In the genomic region with DNA sequence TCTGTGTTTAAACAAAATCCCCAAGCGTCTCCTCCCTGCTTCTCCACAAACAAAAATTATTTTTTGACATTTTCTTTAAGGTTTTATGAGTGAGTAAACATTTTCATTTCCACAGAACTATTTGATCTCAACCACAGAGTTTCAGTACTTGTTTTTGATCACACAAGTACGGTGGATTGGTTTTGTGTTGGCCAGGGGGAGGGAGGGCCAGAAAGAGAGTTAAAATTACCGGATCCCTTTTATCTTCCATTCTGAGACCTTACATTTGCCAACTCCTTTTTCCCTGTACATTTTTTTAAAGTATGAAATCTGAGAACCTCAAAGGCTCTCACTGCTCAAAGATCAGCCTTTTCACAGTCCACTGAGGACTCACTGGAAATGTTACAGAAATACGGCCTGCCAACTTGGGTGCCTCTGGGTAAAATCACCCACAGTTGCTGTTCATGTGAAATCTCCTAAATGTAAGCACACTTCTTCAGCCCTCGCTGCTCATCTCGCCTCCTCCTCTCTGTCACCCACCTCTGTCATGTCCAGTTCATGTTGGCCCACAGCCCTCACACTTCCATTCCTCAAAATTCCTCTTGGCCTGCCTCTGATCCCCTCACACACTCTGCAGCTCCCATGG, we compare ENCODE assay signal across 8 cellular contexts. TPM values are rescaled to one million over a fixed set of nuclear protein-coding genes. Genes with fewer than 3 reads are reported as not detected.
DNase-seq lines count a peak whose midpoint lies in the region; ATAC-seq and TF ChIP-seq lines count a peak whose summit lies in the region.

No MANE protein-coding gene starts in this region.

- ATAC-seq in GM19372 (IDR thresholded peaks at IDR 0.05; ENCODE audit: low read depth, unreplicated experiment) (peak; percentile 46), left lobe of liver (peak; percentile 27), GM21515 (IDR thresholded peaks at IDR 0.05; ENCODE audit: unreplicated experiment) (no peak)

- no peak overlapping the region for H3K23ac ChIP-seq in neuronal stem cell (ENCODE audit: low read depth, low read length, poor library complexity)

- H2BK120ac ChIP-seq in neuronal stem cell (ENCODE audit: low read depth, low read length): no peak overlapping the region

- H3K9me3 ChIP-seq in neuronal stem cell (replicated peaks in 1 of 2; ENCODE audit: control insufficient read depth in 2 of 2, insufficient read depth in 1 of 2, low read depth in 1 of 2, low read length in 2 of 2): no peaks in the 10 kb centered on the region

- no peak overlapping the region for H2AFZ ChIP-seq in neuronal stem cell (ENCODE audit: low read length)

- H3K18ac ChIP-seq in neuronal stem cell (ENCODE audit: low read length): no peak overlapping the region

- no peak overlapping the region for H2BK12ac ChIP-seq in neuronal stem cell (ENCODE audit: low read length)

- no peak overlapping the region for H3K14ac ChIP-seq in neuronal stem cell (ENCODE audit: low read length)

- H3K4ac ChIP-seq in neuronal stem cell (ENCODE audit: low read length): no peak overlapping the region

- H2BK15ac ChIP-seq in neuronal stem cell (ENCODE audit: low read length): no peak overlapping the region

- H3K36me3 ChIP-seq in neuronal stem cell (replicated peaks in 1 of 2; ENCODE audit: control insufficient read depth in 2 of 2, insufficient read depth in 2 of 2, low read length in 2 of 2): no peaks in the 10 kb centered on the region

- peaks cover 0 to 10% (median 7%) of the 10 kb centered on the region in 3 experiments for H3K27me3 ChIP-seq in neuronal stem cell (ENCODE audit: control insufficient read depth in 3 of 3, insufficient read depth in 3 of 3, low read depth in 1 of 3, low read length in 3 of 3)

- no peak overlapping the region for H3K4me2 ChIP-seq in neuronal stem cell (ENCODE audit: insufficient read depth, low read length, poor library complexity, severe bottlenecking)

- H3K4me1 ChIP-seq in neuronal stem cell (ENCODE audit: control insufficient read depth in 2 of 2, insufficient read depth in 1 of 2, low read depth in 1 of 2, low read length in 2 of 2): no peaks in the 10 kb centered on the region

- H2BK5ac ChIP-seq in neuronal stem cell (ENCODE audit: low read length): no peak overlapping the region

- no peak overlapping the region for H3K27ac ChIP-seq in neuronal stem cell (replicated peaks; ENCODE audit: low read length)

- in situ Hi-C loops in G401 (cut with HindIII; ENCODE audit: low sequenced_read_pairs): loop anchor here (5.0 kb wide), 1 partner anchor 36 kb away; the partner anchor contains the start of gene RAMAC

- H3K9ac ChIP-seq in neuronal stem cell (ENCODE audit: low read depth, low read length, poor library complexity): no peak overlapping the region

- no CpG with 5 or more reads among the region's 6 CpGs for WGBS in neuronal stem cell (ENCODE audit: extremely low coverage in 2 of 2, insufficient read length in 2 of 2, insufficient replicate concordance in 1 of 2), 2 donors

- no peaks in the 10 kb centered on the region for H3K79me1 ChIP-seq in neuronal stem cell (ENCODE audit: low read depth, low read length)

- TF ChIP-seq EP300 in Ishikawa (IDR thresholded peaks at IDR 0.05; ENCODE audit: borderline replicate concordance): no peak

- no peak overlapping the region for H4K8ac ChIP-seq in neuronal stem cell (ENCODE audit: low read depth, low read length)

- no peak overlapping the region for H2AK5ac ChIP-seq in neuronal stem cell (ENCODE audit: low read depth, low read length)

- no peak overlapping the region for H3K4me3 ChIP-seq in neuronal stem cell (ENCODE audit: low read length in 2 of 2)

- no peak overlapping the region for H4K91ac ChIP-seq in neuronal stem cell (ENCODE audit: low read depth, low read length, poor library complexity)

- no peak for TF ChIP-seq RAD21 in Ishikawa (IDR thresholded peaks at IDR 0.05; ENCODE audit: low read depth)

- peak; percentile 36 for DNase-seq in G401 (ENCODE audit: low spot score)
- DNase-seq in left lobe of liver (ENCODE audit: low spot score): no peak
- DNase-seq in activated effector memory CD4-positive, alpha-beta T cell treated with Interleukin-2 at 50 U/mL for 16 hours: no peak
- DNase-seq in hepatic stellate cell (ENCODE audit: low spot score): no peak
- DNase-seq in neuronal stem cell (ENCODE audit: low spot score): no peak

TF ChIP-seq in Ishikawa, 13 proteins besides CTCF, POLR2A, EP300 and RAD21:
- peak; percentile 30; the same call in 1 of the 2 replicates for TF ChIP-seq TAF1 (IDR thresholded peaks at IDR 0.05; ENCODE audit: low read depth)
- TF ChIP-seq FOXM1 (IDR thresholded peaks at IDR 0.05; ENCODE audit: borderline replicate concordance, low read depth): no peak
- TF ChIP-seq, protein P1, sequence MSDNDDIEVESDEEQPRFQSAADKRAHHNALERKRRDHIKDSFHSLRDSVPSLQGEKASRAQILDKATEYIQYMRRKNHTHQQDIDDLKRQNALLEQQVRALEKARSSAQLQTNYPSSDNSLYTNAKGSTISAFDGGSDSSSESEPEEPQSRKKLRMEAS (IDR thresholded peaks at IDR 0.05): no peak
TF ChIP-seq in Ishikawa: peak in this region for 1.

RNA-seq across cellular contexts. Expression of gene HOMER2, which starts 1.7 kb away (rescaled TPM):
- 36.0 and 40.4 TPM in 2 replicates for total RNA-seq in G401 (2014; rRNA removed; shearing (Covaris generic))
- 61.3 TPM for total RNA-seq in left lobe of liver
- 14.4 TPM for polyA plus RNA-seq in neuronal stem cell (2013, experiment 1 of 2)
- polyA plus RNA-seq in neuronal stem cell (2013, experiment 2 of 2): 13.8 TPM

RNA-seq across cellular contexts. Expression of gene RAMAC, which starts 35.2 kb away (rescaled TPM):
- 26.8 and 38.9 TPM in 2 replicates for total RNA-seq in G401 (2014; rRNA removed; shearing (Covaris generic))
- 9.6 TPM for total RNA-seq in left lobe of liver
- 27.4 TPM for polyA plus RNA-seq in neuronal stem cell (2013, experiment 1 of 2)
- 29.1 TPM for polyA plus RNA-seq in neuronal stem cell (2013, experiment 2 of 2)
